Comparison of ENCODE assay signal across 38 cellular contexts in the genomic region with DNA sequence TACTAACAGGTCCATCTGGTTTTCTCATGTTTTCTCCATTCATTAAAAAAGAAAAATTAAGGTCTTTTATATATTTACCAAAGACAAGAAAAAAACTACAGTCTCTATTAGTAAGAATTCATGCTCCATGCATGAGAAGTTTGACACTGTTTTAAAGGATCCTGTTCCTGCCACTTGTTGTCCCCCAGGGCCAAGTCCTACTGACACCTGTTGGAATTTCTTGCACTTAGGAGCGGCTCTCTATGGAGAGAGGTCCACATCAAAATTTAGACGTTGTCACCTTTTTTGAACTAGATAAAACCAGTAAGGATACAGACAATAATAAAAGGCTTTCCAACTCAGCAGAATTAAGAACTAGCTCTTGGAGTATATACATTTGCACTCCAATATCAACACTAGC.
"Had no signal": no experiment of that assay in that cellular context is flagged by ENCODE, and none has a peak within 500 bp of the region (broad histone marks: within the 10 kb centered on the region; RNA-seq: fewer than 3 reads in every experiment).

No MANE protein-coding gene starts in this region.

- ATAC-seq: activated naive CD4-positive, alpha-beta T cell treated with anti-CD3 and anti-CD28 coated beads, Interleukin-2, amount 50 U/mL, for 72 hours; activated naive CD8-positive, alpha-beta T cell treated with anti-CD3 and anti-CD28 coated beads, Interleukin-2, amount 50 U/mL, for 24 hours; activated T-cell treated with anti-CD3 and anti-CD28 coated beads, Interleukin-2, amount 50 U/mL, for 4 hours; activated T-cell treated with anti-CD3 and anti-CD28 coated beads, Interleukin-2, amount 50 U/mL, for 72 hours; activated T-helper 17 cell treated with anti-CD3 and anti-CD28 coated beads, Interleukin-2, amount 50 U/mL, for 72 hours; body of pancreas had no signal

- H3K9me3 Mint-ChIP-seq: activated naive CD4-positive, alpha-beta T cell treated with anti-CD3 and anti-CD28 coated beads for 36 hours; activated naive CD4-positive, alpha-beta T cell treated with anti-CD3 and anti-CD28 coated beads, Interleukin-2, amount 10 ng/mL, durations not matched to agents 7 days and 5 days; activated naive CD4-positive, alpha-beta T cell treated with anti-CD3 and anti-CD28 coated beads, Interleukin-2, amount 50 U/mL, for 24 hours; activated naive CD4-positive, alpha-beta T cell treated with anti-CD3 and anti-CD28 coated beads, Interleukin-2, amount 50 U/mL, for 72 hours; activated naive CD8-positive, alpha-beta T cell treated with anti-CD3 and anti-CD28 coated beads for 36 hours; activated naive CD8-positive, alpha-beta T cell treated with anti-CD3 and anti-CD28 coated beads, Interleukin-2, amount 10 ng/mL, durations not matched to agents 7 days and 5 days; activated naive CD8-positive, alpha-beta T cell treated with anti-CD3 and anti-CD28 coated beads, Interleukin-2, amount 50 U/mL, for 24 hours; activated T-cell treated with anti-CD3 and anti-CD28 coated beads, Interleukin-2, amount 50 U/mL, for 24 hours; activated T-cell treated with anti-CD3 and anti-CD28 coated beads, Interleukin-2, amount 50 U/mL, for 4 hours; activated T-cell treated with anti-CD3 and anti-CD28 coated beads, Interleukin-2, amount 50 U/mL, for 72 hours; activated T-helper 1 cell treated with anti-CD3 and anti-CD28 coated beads, Interleukin-12 subunit alpha, Interleukin-12 subunit beta, Interleukin-2, Interleukin-4 antibody, amounts not matched to agents 30 ng/mL and 10 ng/mL and 1 ng/mL, durations not matched to agents 14 hours and 24 hours and 36 hours; activated T-helper 17 cell treated with anti-CD3 and anti-CD28 coated beads, Interleukin-2, amount 50 U/mL, for 72 hours; activated T-helper 2 cell treated with anti-CD3 and anti-CD28 coated beads, Interferon-gamma antibody, Interleukin-2, Interleukin-4, amounts not matched to agents 10 μg/mL and 5 μg/mL and 100 μg/mL, durations not matched to agents 14 hours and 24 hours and 36 hours; brain; central memory CD8-positive, alpha-beta T cell had no signal

- H3K27ac Mint-ChIP-seq: activated naive CD4-positive, alpha-beta T cell treated with anti-CD3 and anti-CD28 coated beads for 36 hours; activated naive CD4-positive, alpha-beta T cell treated with anti-CD3 and anti-CD28 coated beads, Interleukin-2, amount 10 ng/mL, durations not matched to agents 7 days and 5 days; activated naive CD4-positive, alpha-beta T cell treated with anti-CD3 and anti-CD28 coated beads, Interleukin-2, amount 50 U/mL, for 24 hours; activated naive CD4-positive, alpha-beta T cell treated with anti-CD3 and anti-CD28 coated beads, Interleukin-2, amount 50 U/mL, for 72 hours; activated naive CD8-positive, alpha-beta T cell; activated naive CD8-positive, alpha-beta T cell treated with anti-CD3 and anti-CD28 coated beads for 36 hours; activated naive CD8-positive, alpha-beta T cell treated with anti-CD3 and anti-CD28 coated beads, Interleukin-2, amount 10 ng/mL, durations not matched to agents 7 days and 5 days; activated naive CD8-positive, alpha-beta T cell treated with anti-CD3 and anti-CD28 coated beads, Interleukin-2, amount 50 U/mL, for 24 hours; activated T-cell treated with anti-CD3 and anti-CD28 coated beads, Interleukin-2, amount 50 U/mL, for 24 hours; activated T-cell treated with anti-CD3 and anti-CD28 coated beads, Interleukin-2, amount 50 U/mL, for 72 hours; activated T-helper 1 cell treated with anti-CD3 and anti-CD28 coated beads, Interleukin-12 subunit alpha, Interleukin-12 subunit beta, Interleukin-2, Interleukin-4 antibody, amounts not matched to agents 30 ng/mL and 10 ng/mL and 1 ng/mL, durations not matched to agents 14 hours and 24 hours and 36 hours; activated T-helper 17 cell treated with anti-CD3 and anti-CD28 coated beads, Interleukin-2, amount 50 U/mL, for 72 hours; activated T-helper 2 cell treated with anti-CD3 and anti-CD28 coated beads, Interferon-gamma antibody, Interleukin-2, Interleukin-4, amounts not matched to agents 10 μg/mL and 5 μg/mL and 100 μg/mL, durations not matched to agents 14 hours and 24 hours and 36 hours; brain had no signal

- H3K4me1 Mint-ChIP-seq: activated naive CD4-positive, alpha-beta T cell treated with anti-CD3 and anti-CD28 coated beads, Interleukin-2, amount 10 ng/mL, durations not matched to agents 7 days and 5 days; activated naive CD8-positive, alpha-beta T cell treated with anti-CD3 and anti-CD28 coated beads for 36 hours; activated naive CD8-positive, alpha-beta T cell treated with anti-CD3 and anti-CD28 coated beads, Interleukin-2, amount 50 U/mL, for 24 hours; activated T-helper 17 cell treated with anti-CD3 and anti-CD28 coated beads, Interleukin-2, amount 50 U/mL, for 72 hours; central memory CD8-positive, alpha-beta T cell had no signal

- H3K27me3 Mint-ChIP-seq: activated naive CD4-positive, alpha-beta T cell treated with anti-CD3 and anti-CD28 coated beads, Interleukin-2, amount 10 ng/mL, durations not matched to agents 7 days and 5 days; activated naive CD4-positive, alpha-beta T cell treated with anti-CD3 and anti-CD28 coated beads, Interleukin-2, amount 50 U/mL, for 24 hours; activated naive CD8-positive, alpha-beta T cell; activated naive CD8-positive, alpha-beta T cell treated with anti-CD3 and anti-CD28 coated beads for 36 hours; activated naive CD8-positive, alpha-beta T cell treated with anti-CD3 and anti-CD28 coated beads, Interleukin-2, amount 10 ng/mL, durations not matched to agents 7 days and 5 days; activated naive CD8-positive, alpha-beta T cell treated with anti-CD3 and anti-CD28 coated beads, Interleukin-2, amount 50 U/mL, for 24 hours; activated T-cell treated with anti-CD3 and anti-CD28 coated beads, Interleukin-2, amount 50 U/mL, for 24 hours; activated T-helper 17 cell treated with anti-CD3 and anti-CD28 coated beads, Interleukin-2, amount 50 U/mL, for 72 hours; brain; central memory CD8-positive, alpha-beta T cell had no signal

- H3K9me3 ChIP-seq: adrenal gland, ascending aorta, body of pancreas, breast epithelium had no signal

- H3K27ac ChIP-seq: adrenal gland, ascending aorta, body of pancreas, brain microvascular endothelial cell, breast epithelium, cardiac muscle cell had no signal

- H3K36me3 ChIP-seq: adrenal gland, brain microvascular endothelial cell, breast epithelium, cardiac muscle cell had no signal

- H3K4me3 Mint-ChIP-seq: activated naive CD4-positive, alpha-beta T cell treated with anti-CD3 and anti-CD28 coated beads for 36 hours; activated naive CD4-positive, alpha-beta T cell treated with anti-CD3 and anti-CD28 coated beads, Interleukin-2, amount 10 ng/mL, durations not matched to agents 7 days and 5 days; activated naive CD4-positive, alpha-beta T cell treated with anti-CD3 and anti-CD28 coated beads, Interleukin-2, amount 50 U/mL, for 24 hours; activated naive CD8-positive, alpha-beta T cell; activated naive CD8-positive, alpha-beta T cell treated with anti-CD3 and anti-CD28 coated beads for 36 hours; activated naive CD8-positive, alpha-beta T cell treated with anti-CD3 and anti-CD28 coated beads, Interleukin-2, amount 10 ng/mL, durations not matched to agents 7 days and 5 days; activated naive CD8-positive, alpha-beta T cell treated with anti-CD3 and anti-CD28 coated beads, Interleukin-2, amount 50 U/mL, for 24 hours; activated T-cell treated with anti-CD3 and anti-CD28 coated beads, Interleukin-2, amount 50 U/mL, for 24 hours; activated T-cell treated with anti-CD3 and anti-CD28 coated beads, Interleukin-2, amount 50 U/mL, for 4 hours; activated T-cell treated with anti-CD3 and anti-CD28 coated beads, Interleukin-2, amount 50 U/mL, for 72 hours; activated T-helper 1 cell treated with anti-CD3 and anti-CD28 coated beads, Interleukin-12 subunit alpha, Interleukin-12 subunit beta, Interleukin-2, Interleukin-4 antibody, amounts not matched to agents 30 ng/mL and 10 ng/mL and 1 ng/mL, durations not matched to agents 14 hours and 24 hours and 36 hours; activated T-helper 17 cell treated with anti-CD3 and anti-CD28 coated beads, Interleukin-2, amount 50 U/mL, for 72 hours; brain; central memory CD8-positive, alpha-beta T cell had no signal

- H3K27me3 ChIP-seq: adrenal gland, ascending aorta, body of pancreas, brain microvascular endothelial cell, breast epithelium, cardiac muscle cell had no signal

- H3K4me3 ChIP-seq: adrenal gland, ascending aorta, body of pancreas, breast epithelium, cardiac muscle cell had no signal

- H3K36me3 Mint-ChIP-seq: activated naive CD4-positive, alpha-beta T cell treated with anti-CD3 and anti-CD28 coated beads, Interleukin-2, amount 50 U/mL, for 72 hours had no signal

- H3K4me1 ChIP-seq: body of pancreas, breast epithelium had no signal

- DNase-seq: activated effector memory CD4-positive, alpha-beta T cell treated with anti-CD3 and anti-CD28 coated beads, Interleukin-2, amount 50 U/mL, for 16 hours; activated effector memory CD4-positive, alpha-beta T cell treated with Interleukin-2 at 50 U/mL for 16 hours; activated gamma-delta T cell; activated gamma-delta T cell treated with Interleukin-2 at 50 U/mL for 16 hours; activated naive CD4-positive, alpha-beta T cell; activated naive CD4-positive, alpha-beta T cell treated with anti-CD3 and anti-CD28 coated beads for 36 hours; activated naive CD4-positive, alpha-beta T cell treated with anti-CD3 and anti-CD28 coated beads, Interleukin-2, amount 10 ng/mL, durations not matched to agents 7 days and 5 days; activated naive CD4-positive, alpha-beta T cell treated with anti-CD3 and anti-CD28 coated beads, Interleukin-2, amount 50 U/mL, for 16 hours; activated naive CD4-positive, alpha-beta T cell treated with Interleukin-2 at 50 U/mL for 16 hours; activated naive CD8-positive, alpha-beta T cell treated with anti-CD3 and anti-CD28 coated beads for 36 hours; activated naive CD8-positive, alpha-beta T cell treated with anti-CD3 and anti-CD28 coated beads, Interleukin-2, amount 10 ng/mL, durations not matched to agents 7 days and 5 days; activated naive CD8-positive, alpha-beta T cell treated with anti-CD3 and anti-CD28 coated beads, Interleukin-2, amount 50 U/mL, for 24 hours; activated T-cell treated with anti-CD3 and anti-CD28 coated beads, Interleukin-2, amount 50 U/mL, for 1 hour; activated T-cell treated with anti-CD3 and anti-CD28 coated beads, Interleukin-2, amount 50 U/mL, for 24 hours; activated T-cell treated with anti-CD3 and anti-CD28 coated beads, Interleukin-2, amount 50 U/mL, for 4 hours; activated T-cell treated with anti-CD3 and anti-CD28 coated beads, Interleukin-2, amount 50 U/mL, for 48 hours; activated T-cell treated with anti-CD3 and anti-CD28 coated beads, Interleukin-2, amount 50 U/mL, for 72 hours; adrenal gland; amniotic stem cell; amygdala; anterior cingulate cortex; aorta; body of pancreas; brain microvascular endothelial cell; caudate nucleus; central memory CD4-positive, alpha-beta T cell; cerebellar nuclear complex had no signal
